In the genomic region with DNA sequence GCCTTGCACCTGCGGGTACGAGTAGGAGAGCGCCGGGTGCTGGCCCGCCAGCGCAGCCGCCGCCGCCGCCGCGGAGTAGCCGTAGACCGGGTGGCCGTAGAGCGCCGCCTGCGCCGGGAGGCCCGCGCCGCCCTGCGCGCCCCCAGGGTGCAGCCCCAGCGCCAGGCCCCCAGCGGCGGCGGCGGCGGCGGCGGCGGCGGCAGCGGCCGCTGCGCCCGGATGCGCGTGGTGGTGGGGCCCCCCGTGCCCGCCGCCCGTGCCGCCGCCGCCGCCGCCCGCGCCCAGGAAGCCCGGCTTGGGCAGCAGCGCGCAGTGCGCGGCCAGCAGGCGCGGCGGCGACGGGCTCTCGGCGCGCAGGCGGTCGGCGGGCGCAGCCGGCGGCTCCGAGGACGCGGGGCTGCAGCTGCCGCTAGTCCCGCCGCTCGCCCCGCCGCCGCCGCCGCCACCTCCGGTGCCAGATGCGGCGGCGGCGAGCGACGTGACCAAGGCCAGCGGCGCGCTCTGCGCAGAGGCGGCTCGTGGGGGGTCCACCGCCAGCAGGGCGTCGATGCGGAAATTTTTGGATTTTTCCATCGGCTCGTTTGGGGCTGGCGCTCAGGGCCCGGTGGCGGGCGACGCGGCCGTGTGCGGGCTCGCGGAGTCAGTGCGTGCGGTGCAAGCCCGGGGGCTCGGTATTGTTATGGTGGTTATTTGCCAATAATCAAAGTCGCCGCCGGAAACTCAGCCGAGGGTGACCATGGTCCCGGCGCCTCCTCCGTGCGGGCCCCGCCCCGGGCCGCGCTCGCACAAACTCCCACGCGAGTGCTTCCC, we compare ENCODE assay signal across 8 cellular contexts. TPM values are rescaled to one million over a fixed set of nuclear protein-coding genes. Genes with fewer than 3 reads are reported as not detected.
DNase-seq lines count a peak whose midpoint lies in the region; ATAC-seq and TF ChIP-seq lines count a peak whose summit lies in the region.

No MANE protein-coding gene starts in this region.

- TF ChIP-seq CTCF in epithelial cell of proximal tubule (conservative IDR thresholded peaks at IDR 0.05; ENCODE audit: low read depth, low read length) = no peak
- no peak for TF ChIP-seq CTCF in gastrocnemius medialis (IDR thresholded peaks at IDR 0.05 in 4 of 5, conservative IDR thresholded peaks at IDR 0.05 in 1 of 5)

- no peaks in the 10 kb centered on the region for H3K9me3 ChIP-seq in gastrocnemius medialis

- DNase-seq in Jurkat, Clone E6-1 (ENCODE audit: low read depth, low spot score) = no peak
- no peak for DNase-seq in epithelial cell of proximal tubule (ENCODE audit: low read depth)
- no peak for DNase-seq in gastrocnemius medialis
- DNase-seq in posterior vena cava (ENCODE audit: low spot score) = no peak
- no peak for DNase-seq in activated CD4-positive, alpha-beta T cell treated with anti-CD3 and anti-CD28 coated beads, Interleukin-2, amount 50 U/mL, for 4 hours
- no peak for DNase-seq in SW480 (ENCODE audit: low spot score)

- no peak for TF ChIP-seq POLR2A in gastrocnemius medialis (IDR thresholded peaks at IDR 0.05)

- peaks cover 78 to 92% (median 86%) of the 10 kb centered on the region in 3 donors for H3K27me3 ChIP-seq in gastrocnemius medialis

- peaks cover 0 to 6% of the 10 kb centered on the region in 2 donors for H3K4me1 ChIP-seq in gastrocnemius medialis

- intact Hi-C loops in gastrocnemius medialis (cut with DNase I; ENCODE audit: low total_unique reads) = no loop called here
- intact Hi-C loops in posterior vena cava (cut with DNase I) = no loop called here

- H3K4me3 ChIP-seq in Jurkat, Clone E6-1 (ENCODE audit: low read length) = peak overlapping the region; percentile 66
- H3K4me3 ChIP-seq in epithelial cell of proximal tubule (ENCODE audit: low read depth, low read length) (peak overlapping the region; percentile 65), gastrocnemius medialis (peak overlapping the region; percentile 62 to 72 (median 66))

- no peak overlapping the region for H3K27ac ChIP-seq in gastrocnemius medialis

- H3K36me3 ChIP-seq in gastrocnemius medialis = no peaks in the 10 kb centered on the region

- in situ Hi-C loops in gastrocnemius medialis (cut with MboI; ENCODE audit: low sequenced_read_pairs in 4 of 4) = no loop called here

- ATAC-seq in GM18498 (IDR thresholded peaks at IDR 0.05; ENCODE audit: unreplicated experiment) (peak; percentile 36), GM21576 (IDR thresholded peaks at IDR 0.05; ENCODE audit: unreplicated experiment) (peak; percentile 27), gastrocnemius medialis (peak; percentile 54 to 61)

RNA-seq across cellular contexts. Expression of a gene that starts 0.5 kb away (rescaled TPM):
- 13.3 TPM for polyA plus RNA-seq in Jurkat, Clone E6-1 (2012; ENCODE audit: insufficient read depth, insufficient read length)
- total RNA-seq in epithelial cell of proximal tubule (2.1 and 4.6 TPM in 2 replicates), gastrocnemius medialis (under 1 TPM in 2 of 4 donors, not detected in 2; 0.16 to 0.20 TPM), posterior vena cava (not detected)
